ENCODE assay signal across 29 cellular contexts in the genomic region with DNA sequence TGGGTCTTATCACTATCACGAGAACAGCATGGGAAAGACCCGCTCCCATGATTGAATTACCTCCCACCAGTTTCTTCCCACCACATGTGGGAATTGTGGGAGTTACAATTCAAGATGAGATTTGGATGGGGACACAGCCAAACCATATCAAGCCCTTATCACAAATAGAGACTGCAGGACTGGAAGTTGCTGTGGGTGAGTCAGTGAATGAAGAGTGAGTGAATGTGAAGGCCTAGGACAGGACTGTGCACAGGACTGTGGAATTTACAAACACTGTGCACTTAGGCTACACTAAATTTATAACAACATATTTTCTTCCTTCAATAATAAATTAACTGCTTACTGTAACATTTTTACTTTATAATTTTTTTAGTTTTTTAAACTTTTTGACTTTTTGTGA. TPM values are rescaled to one million over a fixed set of nuclear protein-coding genes. Genes with fewer than 3 reads are reported as not detected.
"Had no signal": no experiment of that assay in that cellular context is flagged by ENCODE, and none has a peak within 500 bp of the region (broad histone marks: within the 10 kb centered on the region; RNA-seq: fewer than 3 reads in every experiment).

No MANE protein-coding gene starts in this region.

- H3K4me3 ChIP-seq: left lung, lower lobe of right lung, pancreas, prostate gland, skin epidermis, stomach, testis, thyroid gland, transverse colon, upper lobe of left lung, vagina had no signal

- H3K27ac ChIP-seq: left lung, lower lobe of right lung, pancreas, prostate gland, skin epidermis, stomach, testis, thyroid gland, transverse colon, upper lobe of left lung, vagina had no signal

- ATAC-seq: left colon; left lung; lower lobe of right lung; naive thymus-derived CD8-positive, alpha-beta T cell; pancreas; right cardiac atrium; sciatic nerve; stimulated activated naive B cell treated with anti-CD40 and anti-IgM and Interleukin-4, amounts not matched to agents 10 μg/mL and 1 μg/mL and 100 μg/mL, for 72 hours; stimulated activated naive CD8-positive, alpha-beta T cell treated with anti-CD3 and anti-CD28 coated beads, Interleukin-15, Interleukin-2, amounts not matched to agents 100 U/mL and 50 U/mL, for 24 hours had no signal

- DNase-seq: kidney; left colon; left lung; lower lobe of right lung; mammary epithelial cell; mesenchymal stem cell; naive thymus-derived CD8-positive, alpha-beta T cell; nucleus accumbens; pancreas; posterior cingulate gyrus; retina; right cardiac atrium; stimulated activated CD4-positive, alpha-beta T cell treated with anti-CD3 and anti-CD28 coated beads, Interleukin-12 subunit alpha, Interleukin-12 subunit beta, amount 100 ng/mL, for 4 hours; stimulated activated CD4-positive, alpha-beta T cell treated with anti-CD3 and anti-CD28 coated beads, Interleukin-15, amount 100 ng/mL, for 24 hours; stimulated activated CD4-positive, alpha-beta T cell treated with anti-CD3 and anti-CD28 coated beads, Interleukin-2, amount 100 ng/mL, for 24 hours; stimulated activated CD4-positive, alpha-beta T cell treated with anti-CD3 and anti-CD28 coated beads, Interleukin-4, amount 100 ng/mL, for 1 hour; stimulated activated naive B cell treated with anti-CD40 and anti-IgM and Interleukin-4, amounts not matched to agents 10 μg/mL and 1 μg/mL and 100 μg/mL, for 72 hours; stimulated activated naive CD8-positive, alpha-beta T cell treated with anti-CD3 and anti-CD28 coated beads, Interleukin-15, Interleukin-2, amounts not matched to agents 100 U/mL and 50 U/mL, for 24 hours; stomach; testis; thyroid gland; transverse colon; upper lobe of left lung had no signal

- H3K27me3 ChIP-seq: pancreas, testis, thyroid gland, transverse colon, upper lobe of left lung, vagina had no signal

- H3K4me1 ChIP-seq: left lung, lower lobe of right lung, pancreas, prostate gland, stomach, testis, thyroid gland, upper lobe of left lung, vagina had no signal

- H3K36me3 ChIP-seq: left lung, lower lobe of right lung, pancreas, prostate gland, stomach, thyroid gland, transverse colon, upper lobe of left lung, vagina had no signal

- H3K9me3 ChIP-seq: left lung, lower lobe of right lung, pancreas, prostate gland, stomach, testis, thyroid gland, transverse colon, upper lobe of left lung, vagina had no signal

RNA-seq across cellular contexts. Expression of gene BCAS1, which starts 30.2 kb away (rescaled TPM):
- total RNA-seq: mammary epithelial cell; naive thymus-derived CD8-positive, alpha-beta T cell; neural crest cell; osteoblast had no signal
- polyA plus RNA-seq: mammary epithelial cell; naive thymus-derived CD8-positive, alpha-beta T cell had no signal
